Comparison of ENCODE assay signal across 9 cellular contexts in the genomic region with DNA sequence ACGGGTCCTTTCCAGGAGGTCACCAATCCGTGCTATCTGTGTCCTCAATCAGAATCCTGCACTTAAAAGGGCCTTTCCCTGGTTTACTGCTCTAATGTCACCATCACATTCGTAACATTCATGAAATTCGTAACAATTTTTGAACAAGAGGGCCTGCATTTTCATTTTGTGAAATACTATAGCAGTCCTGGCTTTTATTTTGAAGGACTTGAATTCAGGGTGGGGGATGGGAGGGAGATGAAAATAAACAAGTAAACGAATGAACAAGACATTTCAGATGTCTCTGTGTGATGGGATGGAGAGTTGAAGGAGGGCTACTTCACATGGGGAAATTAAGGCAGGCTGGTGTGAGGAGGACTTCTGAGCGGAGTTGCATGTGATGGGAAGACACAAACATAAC.
"Had no signal": no experiment of that assay in that cellular context is flagged by ENCODE, and none has a peak within 500 bp of the region (broad histone marks: within the 10 kb centered on the region; RNA-seq: fewer than 3 reads in every experiment).

No MANE protein-coding gene starts in this region.

- H3K9me3 ChIP-seq: HAP-1 had no signal

- H3K36me3 ChIP-seq: HAP-1 had no signal

- H3K27ac ChIP-seq: GM23248, KMS-11 had no signal

- H3K4me2 ChIP-seq: KMS-11 had no signal

- H2AFZ ChIP-seq: GM23248 had no signal

- H3K4me3 ChIP-seq: GM23248, HAP-1 had no signal

- H3K9ac ChIP-seq: GM23248, KMS-11 had no signal

- DNase-seq: GM23248, H7, IMR-90, Karpas-422, KBM-7 had no signal

- ATAC-seq: HCT116 had no signal

- FAIRE-seq: HTR-8/SVneo had no signal
